20 cellular contexts compared by ENCODE assay signal in genomic region chr2:121567452-121567851, GRCh38. TPM values are rescaled to one million over a fixed set of nuclear protein-coding genes. Genes with fewer than 3 reads are reported as not detected.
DNase-seq lines count a peak whose midpoint lies in the region; ATAC-seq, FAIRE-seq and TF ChIP-seq lines count a peak whose summit lies in the region.
"Had no signal": no experiment of that assay in that cellular context is flagged by ENCODE, and none has a peak within 500 bp of the region (broad histone marks: within the 10 kb centered on the region; RNA-seq: fewer than 3 reads in every experiment).

No MANE protein-coding gene starts in this region.

- in situ Hi-C loops in HepG2 (cut with HindIII; ENCODE audit: extremely low pct_ligation_motif_present, low pct_unique_long_range_greater_than_20kb): no loop called here

- H3K27ac ChIP-seq in HepG2 (ENCODE audit: extremely low read length, insufficient read depth, low read length) (peak overlapping the region; percentile 62), right lobe of liver (no peak overlapping the region)

- H3K9me3 Mint-ChIP-seq in chondrocyte (ENCODE audit: low read depth): no peaks in the 10 kb centered on the region
- peaks cover 24% of the 10 kb centered on the region for H3K9me3 Mint-ChIP-seq in nephron progenitor cell
- no peaks in the 10 kb centered on the region for H3K9me3 Mint-ChIP-seq in activated naive CD4-positive, alpha-beta T cell treated with anti-CD3 and anti-CD28 coated beads for 36 hours

- no peak overlapping the region; a peak in 1 of 6 replicates for H3K4me3 ChIP-seq in HepG2 (replicated peaks in 1 of 3; ENCODE audit: insufficient read depth in 1 of 3, low read depth in 2 of 3, low read length in 3 of 3)
- H3K4me3 ChIP-seq in right lobe of liver: no peak overlapping the region

- no peaks in the 10 kb centered on the region for H3K9me3 ChIP-seq in HepG2 (ENCODE audit: low read length)
- no peaks in the 10 kb centered on the region for H3K9me3 ChIP-seq in right lobe of liver
- H3K9me3 ChIP-seq: BE2C had no signal

- no peak overlapping the region for H2AFZ ChIP-seq in HepG2 (ENCODE audit: low read length)

- H3K27ac Mint-ChIP-seq in chondrocyte (ENCODE audit: unreplicated experiment): peak overlapping the region; percentile 20
- peak overlapping the region; percentile 27 for H3K27ac Mint-ChIP-seq in nephron progenitor cell
- no peak overlapping the region for H3K27ac Mint-ChIP-seq in activated naive CD4-positive, alpha-beta T cell treated with anti-CD3 and anti-CD28 coated beads for 36 hours

- H3K27me3 Mint-ChIP-seq in chondrocyte (ENCODE audit: low read depth) (no peaks in the 10 kb centered on the region), nephron progenitor cell (ENCODE audit: low read depth, poor library complexity) (no peaks in the 10 kb centered on the region)
- no peaks in the 10 kb centered on the region for H3K27me3 Mint-ChIP-seq in activated naive CD4-positive, alpha-beta T cell treated with anti-CD3 and anti-CD28 coated beads for 36 hours (ENCODE audit: low read depth)
- H3K27me3 Mint-ChIP-seq: CD4-positive, CD25-positive, alpha-beta regulatory T cell had no signal

- DNase-seq in HepG2 (ENCODE audit: low spot score) (no peak), right lobe of liver (no peak), chondrocyte (ENCODE audit: low spot score) (no peak), nephron progenitor cell (no peak), urothelium cell line (ENCODE audit: low spot score) (no peak), kidney tubule cell (ENCODE audit: low spot score) (no peak), NCI-H526 (lab: John Stamatoyannopoulos, UW) (no peak)
- no peak for DNase-seq in activated naive CD4-positive, alpha-beta T cell treated with anti-CD3 and anti-CD28 coated beads for 36 hours
- DNase-seq: BE2C; CD4-positive, CD25-positive, alpha-beta regulatory T cell; COR-L47; DMS 273 treated with DMSO at 0.1 percent for 48 hours; H9; NCI-H1092 treated with DMSO at 0.1 percent for 48 hours; NCI-H2081 treated with DMSO at 0.1 percent for 48 hours; NCI-H510A; NCI-H774 had no signal

- H3K36me3 Mint-ChIP-seq in chondrocyte (ENCODE audit: low read depth) (peaks cover 6% of the 10 kb centered on the region), nephron progenitor cell (ENCODE audit: low read depth) (peaks cover 46% of the 10 kb centered on the region)
- H3K36me3 Mint-ChIP-seq in activated naive CD4-positive, alpha-beta T cell treated with anti-CD3 and anti-CD28 coated beads for 36 hours (ENCODE audit: low read depth): peaks cover 9% of the 10 kb centered on the region

- BruUV-seq in HepG2 (replicated peaks; lab: Mats Ljungman, UMichigan): no TSS peak

- no peak for ATAC-seq in HepG2
- ATAC-seq in right lobe of liver: no peak

- peaks cover 13% of the 10 kb centered on the region for H4K20me1 ChIP-seq in HepG2 (ENCODE audit: insufficient read depth, low read length)

- TF ChIP-seq EP300 in HepG2 (IDR thresholded peaks at IDR 0.05; ENCODE audit: low read depth in 2 of 2, low read length in 2 of 2) (no peak), HepG2 (CRISPR knock-in tag; IDR thresholded peaks at IDR 0.05; ENCODE audit: borderline replicate concordance) (no peak)

- CTCF ChIA-PET in HepG2 (lab: Yijun Ruan, JAX; ENCODE audit: low intra/inter-chr PET ratio, low total read pairs): no interaction called here
- CTCF ChIA-PET in activated naive CD4-positive, alpha-beta T cell treated with anti-CD3 and anti-CD28 coated beads for 36 hours (lab: Charles Lee): no interaction called here

- POLR2A ChIA-PET in HepG2 (lab: Yijun Ruan, JAX): interaction anchor here (4.3 kb wide), 1 partner anchor 37 kb away, joined by 18 read pairs; the partner anchor contains the start of gene RNU4ATAC

- H3K4me1 ChIP-seq in HepG2 (ENCODE audit: insufficient read depth, low read length) (peaks cover 62% of the 10 kb centered on the region), right lobe of liver (peaks cover 0 to 29% (median 3%) of the 10 kb centered on the region in 4 donors)
- H3K4me1 ChIP-seq: BE2C had no signal

- FAIRE-seq in HepG2 (lab: Jason Lieb, UNC): no peak
- peak; percentile 23 for FAIRE-seq in urothelium cell line (lab: Jason Lieb, UNC)
- FAIRE-seq: A204.1, G401.6 had no signal

- peaks cover 2 to 11% of the 10 kb centered on the region in 2 experiments; a peak in 4 of 5 replicates for H3K36me3 ChIP-seq in HepG2 (replicated peaks in 1 of 2; ENCODE audit: control insufficient read depth in 1 of 2, insufficient read depth in 2 of 2, low read length in 2 of 2)
- no peaks in the 10 kb centered on the region for H3K36me3 ChIP-seq in right lobe of liver
- H3K36me3 ChIP-seq: BE2C had no signal

- H3K27me3 ChIP-seq in HepG2 (ENCODE audit: control insufficient read depth in 1 of 2, insufficient read depth in 2 of 2, low read length in 2 of 2) (no peaks in the 10 kb centered on the region), right lobe of liver (no peaks in the 10 kb centered on the region)
- H3K27me3 ChIP-seq: BE2C had no signal

- TF ChIP-seq POLR2A in HepG2 (IDR thresholded peaks at IDR 0.05; ENCODE audit: insufficient read depth in 1 of 2, low read depth in 2 of 2, low read length in 2 of 2) (no peak), right lobe of liver (IDR thresholded peaks at IDR 0.05) (no peak)

- 68% methylated on average over 7 of the region's 7 CpGs for WGBS in HepG2 (ENCODE audit: low lambda C conversion rate)
- 69% methylated on average over 5 of the region's 7 CpGs for WGBS in right lobe of liver (ENCODE audit: insufficient coverage, low coverage, low lambda C conversion rate, missing lambda C conversion rate)

- TF ChIP-seq CTCF in HepG2 (CRISPR knock-in tag; IDR thresholded peaks at IDR 0.05) (no peak), right lobe of liver (IDR thresholded peaks at IDR 0.05) (no peak), chondrocyte (IDR thresholded peaks at IDR 0.05) (no peak), nephron progenitor cell (IDR thresholded peaks at IDR 0.05) (no peak)

- no peak for TF ChIP-seq RAD21 in HepG2 (CRISPR knock-in tag; IDR thresholded peaks at IDR 0.05)

- peak overlapping the region; percentile 43 for H3K4me2 ChIP-seq in HepG2 (ENCODE audit: low read depth, low read length)

- no peak overlapping the region for H3K4me3 Mint-ChIP-seq in chondrocyte (ENCODE audit: unreplicated experiment)
- no peak overlapping the region for H3K4me3 Mint-ChIP-seq in nephron progenitor cell
- no peak overlapping the region for H3K4me3 Mint-ChIP-seq in activated naive CD4-positive, alpha-beta T cell treated with anti-CD3 and anti-CD28 coated beads for 36 hours
- H3K4me3 Mint-ChIP-seq: CD4-positive, CD25-positive, alpha-beta regulatory T cell; H9 had no signal

- H3K79me2 ChIP-seq in HepG2 (ENCODE audit: insufficient read depth, low read length): peaks cover 40% of the 10 kb centered on the region

- peak overlapping the region; percentile 4; the same call in 1 of the 2 replicates for H3K9ac ChIP-seq in HepG2 (ENCODE audit: insufficient read depth, low read depth, low read length)

- peaks cover 40% of the 10 kb centered on the region for H3K4me1 Mint-ChIP-seq in chondrocyte (ENCODE audit: low read depth)
- peaks cover 65% of the 10 kb centered on the region for H3K4me1 Mint-ChIP-seq in nephron progenitor cell
- H3K4me1 Mint-ChIP-seq in activated naive CD4-positive, alpha-beta T cell treated with anti-CD3 and anti-CD28 coated beads for 36 hours (ENCODE audit: low read depth): peaks cover 56% of the 10 kb centered on the region

- intact Hi-C loops in HepG2 (cut with micrococcal nuclease; ENCODE audit: unreplicated experiment): loop anchor here (5.0 kb wide), 1 partner anchor 35 kb away; the partner anchor contains the start of gene RNU4ATAC
- intact Hi-C loops in right lobe of liver (cut with DNase I): no loop called here
- intact Hi-C loops in activated naive CD4-positive, alpha-beta T cell treated with anti-CD3 and anti-CD28 coated beads for 36 hours (cut with micrococcal nuclease): no loop called here

TF ChIP-seq in HepG2, 621 proteins besides CTCF, POLR2A, EP300 and RAD21:
- TF ChIP-seq NONO (IDR thresholded peaks at IDR 0.05) (no peak), NONO (CRISPR knock-in tag; conservative IDR thresholded peaks at IDR 0.05) (peak; percentile 13; the same call in 1 of the 2 replicates), ZSCAN25 (CRISPR knock-in tag; IDR thresholded peaks at IDR 0.05) (0 out of 2 replicates have a peak, but pooled peaks have one; percentile 1), ZNF136 (CRISPR knock-in tag; IDR thresholded peaks at IDR 0.05; ENCODE audit: low read depth) (0 out of 2 replicates have a peak, but pooled peaks have one; percentile 55), ZNF292 (CRISPR knock-in tag; IDR thresholded peaks at IDR 0.05; ENCODE audit: borderline replicate concordance, low read depth) (no peak)

RNA-seq across cellular contexts. Expression of gene RNU4ATAC, which starts 36.8 kb away (rescaled TPM):
- total RNA-seq in HepG2 (2016; rRNA removed; fragmentation: Illumina TruSeq; extraction: Trizol) (71.4 TPM in 1 of 2 replicates, not detected in the other), right lobe of liver (not detected), chondrocyte (not detected in 3 replicates)
- total RNA-seq in HepG2 (2016; cell fraction: cytosol; rRNA removed; fragmentation: Illumina TruSeq; extraction: Trizol; ENCODE audit: low read depth): 442 and 693 TPM in 2 replicates
- total RNA-seq in HepG2 (2016; cell fraction: insoluble cytoplasmic fraction; rRNA removed; fragmentation: Illumina TruSeq; extraction: Trizol): 77.2 and 91.6 TPM in 2 replicates
- 112 TPM in 1 of 2 replicates, not detected in the other for total RNA-seq in HepG2 (2016; cell fraction: membrane; rRNA removed; fragmentation: Illumina TruSeq; extraction: Trizol)
- total RNA-seq in HepG2 (2016; cell fraction: nucleus; rRNA removed; fragmentation: Illumina TruSeq; extraction: Trizol): 335 and 346 TPM in 2 replicates
- polyA plus RNA-seq in HepG2 (2011; rRNA removed): not detected in 2 replicates
- not detected in 2 replicates for polyA plus RNA-seq in HepG2 (2011; cell fraction: cytosol; rRNA removed)
- polyA plus RNA-seq in HepG2 (2011; cell fraction: nucleus; rRNA removed): not detected in 2 replicates
- not detected in 2 replicates for polyA plus RNA-seq in HepG2 (2012)
- polyA plus RNA-seq in HepG2 (2016; cell fraction: cytosol; fragmentation: Illumina TruSeq; extraction: Trizol; ENCODE audit: low read depth): not detected in 2 replicates
- not detected in 2 replicates for polyA plus RNA-seq in HepG2 (2016; cell fraction: insoluble cytoplasmic fraction; fragmentation: Illumina TruSeq; extraction: Trizol; ENCODE audit: low read depth)
- polyA plus RNA-seq in HepG2 (2016; cell fraction: membrane; fragmentation: Illumina TruSeq; extraction: Trizol; ENCODE audit: low read depth): not detected in 2 replicates
- not detected in 2 replicates for polyA plus RNA-seq in HepG2 (2016; cell fraction: nucleus; fragmentation: Illumina TruSeq; extraction: Trizol; ENCODE audit: insufficient read depth, low read depth)
- under 0.01 TPM in 2 replicates for polyA minus RNA-seq in HepG2 (2011; rRNA and poly(A)+ RNA removed; ENCODE audit: low replicate concordance)
- polyA minus RNA-seq in HepG2 (2011; cell fraction: cytosol; rRNA and poly(A)+ RNA removed): 3,899 and 4,055 TPM in 2 replicates
- polyA minus RNA-seq in HepG2 (2011; cell fraction: nucleus; rRNA and poly(A)+ RNA removed): under 0.01 TPM in 2 replicates
- total RNA-seq in activated naive CD4-positive, alpha-beta T cell treated with anti-CD3 and anti-CD28 coated beads for 36 hours: not detected
- total RNA-seq: CD4-positive, CD25-positive, alpha-beta regulatory T cell; H9; RPMI7951 had no signal
- polyA plus RNA-seq: CD4-positive, CD25-positive, alpha-beta regulatory T cell had no signal
